ENCODE assay signal across 8 cellular contexts in genomic region chr7:1460757-1461639, GRCh38. TPM values are rescaled to one million over a fixed set of nuclear protein-coding genes. Genes with fewer than 3 reads are reported as not detected.
DNase-seq lines count a peak whose midpoint lies in the region; ATAC-seq and TF ChIP-seq lines count a peak whose summit lies in the region.

No MANE protein-coding gene starts in this region.

- H3K4me1 Mint-ChIP-seq in endodermal cell (peaks cover 7% of the 10 kb centered on the region), nephron progenitor cell (peaks cover 39% of the 10 kb centered on the region)

- no peak for ATAC-seq in HG03045 (IDR thresholded peaks at IDR 0.05; ENCODE audit: unreplicated experiment)
- no peak for ATAC-seq in GM21423 (IDR thresholded peaks at IDR 0.05; ENCODE audit: unreplicated experiment)

- H3K4me1 ChIP-seq in endodermal cell (ENCODE audit: control insufficient read depth, insufficient read depth, low read length): no peaks in the 10 kb centered on the region

- H3K4me3 ChIP-seq in endodermal cell (ENCODE audit: low read length): no peak overlapping the region

- H3K27ac ChIP-seq in C4-2B: peak overlapping the region; percentile 48
- no peak overlapping the region for H3K27ac ChIP-seq in endodermal cell (ENCODE audit: low read depth, low read length)

- DNase-seq in NCI-H69 (lab: John Stamatoyannopoulos, UW) (peak; percentile 48), endodermal cell (peak; percentile 69), myocyte (ENCODE audit: low read depth) (peak; percentile 84), nephron progenitor cell (no peak), NCI-H345 (lab: John Stamatoyannopoulos, UW) (no peak)

- no peak overlapping the region for H3K9ac ChIP-seq in endodermal cell (ENCODE audit: extremely low read depth, low read length, poor library complexity, severe bottlenecking)

- H3K9me3 ChIP-seq in endodermal cell (ENCODE audit: control insufficient read depth, low read length): no peaks in the 10 kb centered on the region

- H3K36me3 ChIP-seq in endodermal cell (ENCODE audit: control insufficient read depth, insufficient read depth, low read length): no peaks in the 10 kb centered on the region

- 81 to 84% methylated on average over 12 to 29 of the region's 30 CpGs for WGBS in endodermal cell (ENCODE audit: insufficient coverage in 1 of 2, insufficient read length in 1 of 2), 2 experiments

- H3K4me3 Mint-ChIP-seq in endodermal cell (no peak overlapping the region), nephron progenitor cell (no peak overlapping the region)

- no peaks in the 10 kb centered on the region for H3K27me3 ChIP-seq in endodermal cell (ENCODE audit: control insufficient read depth, insufficient read depth, low read length, poor library complexity, severe bottlenecking)

- no peak for TF ChIP-seq CTCF in C4-2B (conservative IDR thresholded peaks at IDR 0.05)
- no peak for TF ChIP-seq CTCF in endodermal cell (conservative IDR thresholded peaks at IDR 0.05)
- no peak for TF ChIP-seq CTCF in nephron progenitor cell (IDR thresholded peaks at IDR 0.05)

- H3K36me3 Mint-ChIP-seq in endodermal cell (ENCODE audit: low read depth): no peaks in the 10 kb centered on the region
- H3K36me3 Mint-ChIP-seq in nephron progenitor cell (ENCODE audit: low read depth): no peaks in the 10 kb centered on the region

- H3K27me3 Mint-ChIP-seq in endodermal cell (ENCODE audit: insufficient read depth) (peaks cover 2% of the 10 kb centered on the region), nephron progenitor cell (ENCODE audit: low read depth, poor library complexity) (no peaks in the 10 kb centered on the region)

- H3K27ac Mint-ChIP-seq in endodermal cell (no peak overlapping the region), nephron progenitor cell (no peak overlapping the region)

- H3K9me3 Mint-ChIP-seq in endodermal cell: no peaks in the 10 kb centered on the region
- no peaks in the 10 kb centered on the region for H3K9me3 Mint-ChIP-seq in nephron progenitor cell

RNA-seq across cellular contexts. Expression of gene MICALL2, which starts 1.7 kb away (rescaled TPM):
- 10 to 100 TPM; 19.4 to 24.8 TPM for total RNA-seq in endodermal cell
- 25.2 TPM for polyA plus RNA-seq in endodermal cell (2013, experiment 1 of 2)
- 26.2 TPM for polyA plus RNA-seq in endodermal cell (2013, experiment 2 of 2)
- 25.4 and 36.7 TPM in 2 replicates for total RNA-seq in myocyte
- 26.9 TPM for polyA plus RNA-seq in myocyte (2012)

RNA-seq across cellular contexts. Expression of gene INTS1, which starts 43.2 kb away (rescaled TPM):
- total RNA-seq in endodermal cell (100 to 1,000 TPM; 145 to 178 TPM), myocyte (52.7 and 58.5 TPM in 2 replicates)
- polyA plus RNA-seq in endodermal cell (2013, experiment 1 of 2): 71.2 TPM
- polyA plus RNA-seq in endodermal cell (2013, experiment 2 of 2): 59.7 TPM
- polyA plus RNA-seq in myocyte (2012): 69.5 TPM

Comparison
In these comparisons a context has a peak if more than half of its experiments do, and no peak if none do; other contexts are left out.
1. DNase-seq: peak in NCI-H69 (single experiment), endodermal cell (single experiment) and myocyte (single experiment); none in nephron progenitor cell (single experiment) and NCI-H345 (single experiment).